In the genomic region with DNA sequence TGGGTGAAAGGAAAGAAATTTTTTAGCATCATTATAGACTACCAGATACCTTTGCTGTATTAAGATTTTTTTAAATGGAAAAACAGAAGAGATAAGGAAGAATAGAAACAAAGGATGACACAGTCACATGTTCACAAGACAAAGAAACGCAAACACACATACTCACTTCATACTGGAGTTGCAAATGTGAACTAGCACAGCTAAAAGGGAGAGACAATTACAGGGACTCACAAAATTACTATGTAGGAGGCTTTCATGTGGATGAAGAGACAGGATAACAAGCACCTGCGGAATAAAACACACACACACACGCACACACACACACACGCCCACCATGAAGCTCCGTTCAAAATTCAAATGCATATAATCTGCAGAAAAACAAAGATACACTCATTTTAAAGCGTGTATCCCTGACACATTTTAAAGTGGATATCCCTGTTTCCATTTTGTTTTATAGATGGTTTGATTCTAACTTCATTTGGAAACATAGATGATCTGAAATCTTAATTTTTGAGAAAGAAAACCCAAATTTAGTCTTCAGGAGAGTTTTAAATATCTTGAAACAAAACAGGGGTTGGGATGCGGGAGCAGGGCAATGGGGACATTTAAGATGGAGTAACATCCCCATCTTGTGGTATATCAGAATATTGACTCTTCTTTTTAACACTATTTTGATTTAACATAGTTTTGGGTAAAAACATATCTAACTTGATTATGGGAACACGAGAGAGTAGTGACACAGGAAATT, we compare ENCODE assay signal across 8 cellular contexts. TPM values are rescaled to one million over a fixed set of nuclear protein-coding genes. Genes with fewer than 3 reads are reported as not detected.
DNase-seq lines count a peak whose midpoint lies in the region; ATAC-seq, FAIRE-seq and TF ChIP-seq lines count a peak whose summit lies in the region.

No MANE protein-coding gene starts in this region.

- ATAC-seq in HG02678 (IDR thresholded peaks at IDR 0.05; ENCODE audit: unreplicated experiment): peak; percentile 57
- no peak for ATAC-seq in GM21447 (IDR thresholded peaks at IDR 0.05; ENCODE audit: unreplicated experiment)

- TF ChIP-seq POLR2A in transverse colon (IDR thresholded peaks at IDR 0.05): no peak

- TF ChIP-seq CTCF in bronchial epithelial cell (IDR thresholded peaks at IDR 0.05; ENCODE audit: insufficient read depth, low read length, severe bottlenecking) (peak; percentile 18), transverse colon (IDR thresholded peaks at IDR 0.05) (peak; percentile 45 to 62 (median 55))

- 17 to 18% methylated on average over 8 of the region's 8 CpGs for WGBS in transverse colon (ENCODE audit: low coverage in 1 of 2), 2 donors

- no peaks in the 10 kb centered on the region for H3K27me3 ChIP-seq in bronchial epithelial cell (ENCODE audit: control insufficient read depth, insufficient read depth, low read length)
- peaks cover 58% of the 10 kb centered on the region for H3K27me3 ChIP-seq in transverse colon

- no peak for FAIRE-seq in bronchial epithelial cell (lab: Jason Lieb, UNC)

- DNase-seq in NCI-H1436 (lab: John Stamatoyannopoulos, UW): peak; percentile 3
- no peak for DNase-seq in NCI-H1436 treated with DMSO at 0.1 percent for 48 hours (lab: John Stamatoyannopoulos, UW)
- peak; percentile 15 to 56 for DNase-seq in NCI-H446 (lab: John Stamatoyannopoulos, UW)
- DNase-seq in bronchial epithelial cell (ENCODE audit: low read depth): peak; percentile 35
- peak; percentile 37 for DNase-seq in kidney glomerular epithelial cell (lab: John Stamatoyannopoulos, UW)
- no peak for DNase-seq in transverse colon

- in situ Hi-C loops in transverse colon (cut with MboI; ENCODE audit: low pct_ligation_motif_present in 1 of 4, low pct_unique_long_range_greater_than_20kb in 1 of 4, low sequenced_read_pairs in 3 of 4): loop anchor here in 1 of 4 donors (25.0 kb wide), 1 partner anchor 1264 kb away; no protein-coding TSS in a partner anchor

- no peak for TF ChIP-seq EP300 in transverse colon (IDR thresholded peaks at IDR 0.05; ENCODE audit: low read depth)

- no peaks in the 10 kb centered on the region for H3K36me3 ChIP-seq in bronchial epithelial cell (ENCODE audit: control insufficient read depth, insufficient read depth, low read length)
- H3K36me3 ChIP-seq in transverse colon: no peaks in the 10 kb centered on the region

- H3K9me3 ChIP-seq in transverse colon: no peaks in the 10 kb centered on the region

- H3K4me3 ChIP-seq in bronchial epithelial cell (ENCODE audit: low read depth, low read length) (no peak overlapping the region), transverse colon (no peak overlapping the region)

- intact Hi-C loops in transverse colon (cut with DNase I; ENCODE audit: low total_unique reads): no loop called here

- H3K4me1 ChIP-seq in transverse colon: no peaks in the 10 kb centered on the region

- H3K27ac ChIP-seq in transverse colon: no peak overlapping the region

RNA-seq across cellular contexts. Expression of a gene that starts 36.7 kb away (rescaled TPM):
- total RNA-seq in bronchial epithelial cell (7.6 and 10.2 TPM in 2 replicates), transverse colon (100 to 1,000 TPM in 1 of 4 donors, 1 to 10 TPM in 3; 1.1 to 210 (median 8.2) TPM)

RNA-seq across cellular contexts. Expression of a gene that starts 36.8 kb away (rescaled TPM):
- total RNA-seq in bronchial epithelial cell: 8.2 and 10.2 TPM in 2 replicates
- total RNA-seq in transverse colon: 10 to 100 TPM in 3 of 4 donors, 1 to 10 TPM in 1; 9.6 to 41.1 (median 23.8) TPM

Comparison
In these comparisons a context has a peak if more than half of its experiments do, and no peak if none do; other contexts are left out.
1. DNase-seq: peak in NCI-H1436 (single experiment), NCI-H446 (2 of 2), bronchial epithelial cell (single experiment) and kidney glomerular epithelial cell (single experiment); none in NCI-H1436 treated with DMSO at 0.1 percent for 48 hours (single experiment) and transverse colon (single experiment).